Comparison of ENCODE assay signal across 2 cellular contexts in the genomic region with DNA sequence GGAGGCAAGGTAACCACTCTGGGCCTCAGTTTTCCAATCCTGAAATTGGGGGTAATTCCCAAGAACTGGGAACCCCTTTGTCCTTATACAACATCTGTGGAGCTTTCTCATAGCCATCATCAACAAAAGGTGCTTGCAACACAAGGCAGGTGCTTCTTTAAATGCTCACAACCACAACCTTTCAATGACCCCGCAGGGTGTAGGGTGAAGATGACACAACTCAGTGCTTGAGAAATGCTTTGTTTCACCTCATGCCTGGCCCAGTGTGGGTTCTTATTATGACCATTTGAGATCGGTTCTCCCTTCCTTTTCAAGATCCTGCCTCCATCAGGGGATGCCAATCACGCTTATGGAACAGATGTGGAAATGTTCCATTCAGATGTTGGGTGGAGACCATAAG.
TF ChIP-seq lines count a peak whose summit lies in the region.

No MANE protein-coding gene starts in this region.

TF ChIP-seq in GM12891, 5 proteins besides CTCF, POLR2A, EP300 and RAD21:
- no peak for TF ChIP-seq PAX5 (IDR thresholded peaks at IDR 0.05; ENCODE audit: insufficient read depth, low read length, severe bottlenecking)
- TF ChIP-seq POU2F2 (IDR thresholded peaks at IDR 0.05; ENCODE audit: low read depth, low read length): no peak

TF ChIP-seq in H1, 55 proteins besides CTCF, POLR2A, EP300 and RAD21 (continued from another document):
- no peak for TF ChIP-seq SP4 (IDR thresholded peaks at IDR 0.05; ENCODE audit: low read length)
- TF ChIP-seq GTF2F1 (IDR thresholded peaks at IDR 0.05; ENCODE audit: borderline replicate concordance, low read depth, low read length): no peak
- no peak for TF ChIP-seq HDAC6 (IDR thresholded peaks at IDR 0.05; ENCODE audit: low read depth, low read length)
- TF ChIP-seq SIRT6 (IDR thresholded peaks at IDR 0.05; ENCODE audit: low read length): no peak
- TF ChIP-seq NRF1 (IDR thresholded peaks at IDR 0.05; ENCODE audit: low read depth, low read length): no peak
- TF ChIP-seq CREB1 (IDR thresholded peaks at IDR 0.05): no peak
- TF ChIP-seq, protein P1, sequence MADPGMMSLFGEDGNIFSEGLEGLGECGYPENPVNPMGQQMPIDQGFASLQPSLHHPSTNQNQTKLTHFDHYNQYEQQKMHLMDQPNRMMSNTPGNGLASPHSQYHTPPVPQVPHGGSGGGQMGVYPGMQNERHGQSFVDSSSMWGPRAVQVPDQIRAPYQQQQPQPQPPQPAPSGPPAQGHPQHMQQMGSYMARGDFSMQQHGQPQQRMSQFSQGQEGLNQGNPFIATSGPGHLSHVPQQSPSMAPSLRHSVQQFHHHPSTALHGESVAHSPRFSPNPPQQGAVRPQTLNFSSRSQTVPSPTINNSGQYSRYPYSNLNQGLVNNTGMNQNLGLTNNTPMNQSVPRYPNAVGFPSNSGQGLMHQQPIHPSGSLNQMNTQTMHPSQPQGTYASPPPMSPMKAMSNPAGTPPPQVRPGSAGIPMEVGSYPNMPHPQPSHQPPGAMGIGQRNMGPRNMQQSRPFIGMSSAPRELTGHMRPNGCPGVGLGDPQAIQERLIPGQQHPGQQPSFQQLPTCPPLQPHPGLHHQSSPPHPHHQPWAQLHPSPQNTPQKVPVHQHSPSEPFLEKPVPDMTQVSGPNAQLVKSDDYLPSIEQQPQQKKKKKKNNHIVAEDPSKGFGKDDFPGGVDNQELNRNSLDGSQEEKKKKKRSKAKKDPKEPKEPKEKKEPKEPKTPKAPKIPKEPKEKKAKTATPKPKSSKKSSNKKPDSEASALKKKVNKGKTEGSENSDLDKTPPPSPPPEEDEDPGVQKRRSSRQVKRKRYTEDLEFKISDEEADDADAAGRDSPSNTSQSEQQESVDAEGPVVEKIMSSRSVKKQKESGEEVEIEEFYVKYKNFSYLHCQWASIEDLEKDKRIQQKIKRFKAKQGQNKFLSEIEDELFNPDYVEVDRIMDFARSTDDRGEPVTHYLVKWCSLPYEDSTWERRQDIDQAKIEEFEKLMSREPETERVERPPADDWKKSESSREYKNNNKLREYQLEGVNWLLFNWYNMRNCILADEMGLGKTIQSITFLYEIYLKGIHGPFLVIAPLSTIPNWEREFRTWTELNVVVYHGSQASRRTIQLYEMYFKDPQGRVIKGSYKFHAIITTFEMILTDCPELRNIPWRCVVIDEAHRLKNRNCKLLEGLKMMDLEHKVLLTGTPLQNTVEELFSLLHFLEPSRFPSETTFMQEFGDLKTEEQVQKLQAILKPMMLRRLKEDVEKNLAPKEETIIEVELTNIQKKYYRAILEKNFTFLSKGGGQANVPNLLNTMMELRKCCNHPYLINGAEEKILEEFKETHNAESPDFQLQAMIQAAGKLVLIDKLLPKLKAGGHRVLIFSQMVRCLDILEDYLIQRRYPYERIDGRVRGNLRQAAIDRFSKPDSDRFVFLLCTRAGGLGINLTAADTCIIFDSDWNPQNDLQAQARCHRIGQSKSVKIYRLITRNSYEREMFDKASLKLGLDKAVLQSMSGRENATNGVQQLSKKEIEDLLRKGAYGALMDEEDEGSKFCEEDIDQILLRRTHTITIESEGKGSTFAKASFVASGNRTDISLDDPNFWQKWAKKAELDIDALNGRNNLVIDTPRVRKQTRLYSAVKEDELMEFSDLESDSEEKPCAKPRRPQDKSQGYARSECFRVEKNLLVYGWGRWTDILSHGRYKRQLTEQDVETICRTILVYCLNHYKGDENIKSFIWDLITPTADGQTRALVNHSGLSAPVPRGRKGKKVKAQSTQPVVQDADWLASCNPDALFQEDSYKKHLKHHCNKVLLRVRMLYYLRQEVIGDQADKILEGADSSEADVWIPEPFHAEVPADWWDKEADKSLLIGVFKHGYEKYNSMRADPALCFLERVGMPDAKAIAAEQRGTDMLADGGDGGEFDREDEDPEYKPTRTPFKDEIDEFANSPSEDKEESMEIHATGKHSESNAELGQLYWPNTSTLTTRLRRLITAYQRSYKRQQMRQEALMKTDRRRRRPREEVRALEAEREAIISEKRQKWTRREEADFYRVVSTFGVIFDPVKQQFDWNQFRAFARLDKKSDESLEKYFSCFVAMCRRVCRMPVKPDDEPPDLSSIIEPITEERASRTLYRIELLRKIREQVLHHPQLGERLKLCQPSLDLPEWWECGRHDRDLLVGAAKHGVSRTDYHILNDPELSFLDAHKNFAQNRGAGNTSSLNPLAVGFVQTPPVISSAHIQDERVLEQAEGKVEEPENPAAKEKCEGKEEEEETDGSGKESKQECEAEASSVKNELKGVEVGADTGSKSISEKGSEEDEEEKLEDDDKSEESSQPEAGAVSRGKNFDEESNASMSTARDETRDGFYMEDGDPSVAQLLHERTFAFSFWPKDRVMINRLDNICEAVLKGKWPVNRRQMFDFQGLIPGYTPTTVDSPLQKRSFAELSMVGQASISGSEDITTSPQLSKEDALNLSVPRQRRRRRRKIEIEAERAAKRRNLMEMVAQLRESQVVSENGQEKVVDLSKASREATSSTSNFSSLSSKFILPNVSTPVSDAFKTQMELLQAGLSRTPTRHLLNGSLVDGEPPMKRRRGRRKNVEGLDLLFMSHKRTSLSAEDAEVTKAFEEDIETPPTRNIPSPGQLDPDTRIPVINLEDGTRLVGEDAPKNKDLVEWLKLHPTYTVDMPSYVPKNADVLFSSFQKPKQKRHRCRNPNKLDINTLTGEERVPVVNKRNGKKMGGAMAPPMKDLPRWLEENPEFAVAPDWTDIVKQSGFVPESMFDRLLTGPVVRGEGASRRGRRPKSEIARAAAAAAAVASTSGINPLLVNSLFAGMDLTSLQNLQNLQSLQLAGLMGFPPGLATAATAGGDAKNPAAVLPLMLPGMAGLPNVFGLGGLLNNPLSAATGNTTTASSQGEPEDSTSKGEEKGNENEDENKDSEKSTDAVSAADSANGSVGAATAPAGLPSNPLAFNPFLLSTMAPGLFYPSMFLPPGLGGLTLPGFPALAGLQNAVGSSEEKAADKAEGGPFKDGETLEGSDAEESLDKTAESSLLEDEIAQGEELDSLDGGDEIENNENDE (IDR thresholded peaks at IDR 0.05; ENCODE audit: insufficient replicate concordance, low read length): no peak
- TF ChIP-seq RFX5 (IDR thresholded peaks at IDR 0.05; ENCODE audit: borderline replicate concordance, low read depth, low read length): no peak
- no peak for TF ChIP-seq CBX8 (IDR thresholded peaks at IDR 0.05; ENCODE audit: borderline replicate concordance, low read depth, low read length)
- TF ChIP-seq TEAD4 (IDR thresholded peaks at IDR 0.05; ENCODE audit: low read depth, low read length): no peak
- TF ChIP-seq CBX5 (IDR thresholded peaks at IDR 0.05; ENCODE audit: low read depth, low read length): no peak
- no peak for TF ChIP-seq SRF (IDR thresholded peaks at IDR 0.05; ENCODE audit: low read depth, low read length)
- no peak for TF ChIP-seq CEBPB (IDR thresholded peaks at IDR 0.05; ENCODE audit: low read depth, low read length)
